ENCODE assay signal across 19 cellular contexts in genomic region chr7:6496842-6497636, GRCh38. TPM values are rescaled to one million over a fixed set of nuclear protein-coding genes. Genes with fewer than 3 reads are reported as not detected.
DNase-seq lines count a peak whose midpoint lies in the region; TF ChIP-seq lines count a peak whose summit lies in the region.
"Had no signal": no experiment of that assay in that cellular context is flagged by ENCODE, and none has a peak within 500 bp of the region (broad histone marks: within the 10 kb centered on the region; RNA-seq: fewer than 3 reads in every experiment).

No MANE protein-coding gene starts in this region.

- DNase-seq in COLO668 (lab: John Stamatoyannopoulos, UW; ENCODE audit: unreplicated experiment) (peak; percentile 63), NCI-H69 (lab: John Stamatoyannopoulos, UW) (peak; percentile 25), endothelial cell (ENCODE audit: low spot score) (no peak), neuronal stem cell (ENCODE audit: low spot score) (no peak), retina (no peak), dermis blood vessel endothelial cell (no peak), HuH-7 (ENCODE audit: low spot score) (no peak)
- DNase-seq: CD8-positive, alpha-beta T cell; DMS53; EL; HCEC 1CT; KBM-7; NCI-H1417 treated with DMSO at 0.1 percent for 48 hours; NCI-H187 treated with DMSO at 0.1 percent for 48 hours; NCI-H446; NCI-H526 treated with DMSO at 0.1 percent for 48 hours had no signal

- no peak overlapping the region for H2BK5ac ChIP-seq in neuronal stem cell (ENCODE audit: low read length)

- no peaks in the 10 kb centered on the region for H3K36me3 Mint-ChIP-seq in endothelial cell (ENCODE audit: low read depth, unreplicated experiment)
- H3K36me3 Mint-ChIP-seq: CD8-positive, alpha-beta T cell had no signal

- no peak overlapping the region for H3K27ac ChIP-seq in neuronal stem cell (replicated peaks; ENCODE audit: low read length)
- H3K27ac ChIP-seq: BLaER1 treated with 17β-estradiol and CSF1 and Interleukin-3, amounts not matched to agents 10 nM and 100 nM; SJSA1 had no signal

- no peaks in the 10 kb centered on the region for H3K4me1 Mint-ChIP-seq in endothelial cell (ENCODE audit: unreplicated experiment)

- no peak for TF ChIP-seq CTCF in endothelial cell (IDR thresholded peaks at IDR 0.05; ENCODE audit: unreplicated experiment)

- no peaks in the 10 kb centered on the region for H3K4me1 ChIP-seq in neuronal stem cell (ENCODE audit: control insufficient read depth in 2 of 2, insufficient read depth in 1 of 2, low read depth in 1 of 2, low read length in 2 of 2)
- H3K4me1 ChIP-seq: SJSA1 had no signal

- peak overlapping the region; percentile 56 for H2AK5ac ChIP-seq in neuronal stem cell (ENCODE audit: low read depth, low read length)

- no peak overlapping the region for H4K8ac ChIP-seq in neuronal stem cell (ENCODE audit: low read depth, low read length)

- H2BK15ac ChIP-seq in neuronal stem cell (ENCODE audit: low read length) = no peak overlapping the region

- peak overlapping the region; percentile 64 for H2AFZ ChIP-seq in neuronal stem cell (ENCODE audit: low read length)

- H3K4me3 Mint-ChIP-seq in endothelial cell (ENCODE audit: unreplicated experiment) = peak overlapping the region; percentile 69
- H3K4me3 Mint-ChIP-seq: CD8-positive, alpha-beta T cell had no signal

- WGBS in neuronal stem cell (ENCODE audit: extremely low coverage in 2 of 2, insufficient read length in 2 of 2, insufficient replicate concordance in 1 of 2), 2 donors = no CpG with 5 or more reads among the region's 19 CpGs

- H3K9me3 Mint-ChIP-seq in endothelial cell (ENCODE audit: unreplicated experiment) = no peaks in the 10 kb centered on the region
- H3K9me3 Mint-ChIP-seq: CD8-positive, alpha-beta T cell had no signal

- no peak overlapping the region for H2BK120ac ChIP-seq in neuronal stem cell (ENCODE audit: low read depth, low read length)

- no peaks in the 10 kb centered on the region for H3K79me1 ChIP-seq in neuronal stem cell (ENCODE audit: low read depth, low read length)

- H3K23ac ChIP-seq in neuronal stem cell (ENCODE audit: low read depth, low read length, poor library complexity) = no peak overlapping the region

- H3K14ac ChIP-seq in neuronal stem cell (ENCODE audit: low read length) = no peak overlapping the region

- no peak overlapping the region for H3K27ac Mint-ChIP-seq in endothelial cell (ENCODE audit: unreplicated experiment)
- H3K27ac Mint-ChIP-seq: CD8-positive, alpha-beta T cell had no signal

- H3K9ac ChIP-seq in neuronal stem cell (ENCODE audit: low read depth, low read length, poor library complexity) = no peak overlapping the region

- H3K4ac ChIP-seq in neuronal stem cell (ENCODE audit: low read length) = no peak overlapping the region

- no peak overlapping the region for H4K91ac ChIP-seq in neuronal stem cell (ENCODE audit: low read depth, low read length, poor library complexity)

- no peak overlapping the region for H3K4me2 ChIP-seq in neuronal stem cell (ENCODE audit: insufficient read depth, low read length, poor library complexity, severe bottlenecking)
- H3K4me2 ChIP-seq: BLaER1 treated with 17β-estradiol and CSF1 and Interleukin-3, amounts not matched to agents 10 nM and 100 nM had no signal

- no peaks in the 10 kb centered on the region for H3K9me3 ChIP-seq in neuronal stem cell (replicated peaks in 1 of 2; ENCODE audit: control insufficient read depth in 2 of 2, insufficient read depth in 1 of 2, low read depth in 1 of 2, low read length in 2 of 2)
- H3K9me3 ChIP-seq: BLaER1 treated with 17β-estradiol and CSF1 and Interleukin-3, amounts not matched to agents 10 nM and 100 nM; SJSA1 had no signal

- H3K4me3 ChIP-seq in neuronal stem cell (ENCODE audit: low read length in 2 of 2) = no peak overlapping the region
- H3K4me3 ChIP-seq: BLaER1 treated with 17β-estradiol and CSF1 and Interleukin-3, amounts not matched to agents 10 nM and 100 nM; GM12878; SJSA1 had no signal

- peak overlapping the region; percentile 54 for H3K18ac ChIP-seq in neuronal stem cell (ENCODE audit: low read length)

- H3K27me3 Mint-ChIP-seq in endothelial cell (ENCODE audit: unreplicated experiment) = peaks cover 6% of the 10 kb centered on the region

- H3K27me3 ChIP-seq in neuronal stem cell (ENCODE audit: control insufficient read depth in 3 of 3, insufficient read depth in 3 of 3, low read depth in 1 of 3, low read length in 3 of 3) = peaks cover 0 to 44% (median 0%) of the 10 kb centered on the region in 3 experiments
- H3K27me3 ChIP-seq: BLaER1 treated with 17β-estradiol and CSF1 and Interleukin-3, amounts not matched to agents 10 nM and 100 nM; SJSA1 had no signal

- no peaks in the 10 kb centered on the region for H3K36me3 ChIP-seq in neuronal stem cell (replicated peaks in 1 of 2; ENCODE audit: control insufficient read depth in 2 of 2, insufficient read depth in 2 of 2, low read length in 2 of 2)
- H3K36me3 ChIP-seq: SJSA1 had no signal

- H2BK12ac ChIP-seq in neuronal stem cell (ENCODE audit: low read length) = no peak overlapping the region

RNA-seq across cellular contexts. Expression of gene KDELR2, which starts 13.1 kb away (rescaled TPM):
- total RNA-seq in endothelial cell (ENCODE audit: unreplicated experiment) (105 TPM), dermis blood vessel endothelial cell (121 and 133 TPM in 2 replicates)
- polyA plus RNA-seq in neuronal stem cell (2013, experiment 1 of 2) = 70.7 TPM
- 74.1 TPM for polyA plus RNA-seq in neuronal stem cell (2013, experiment 2 of 2)

RNA-seq across cellular contexts. Expression of gene DAGLB, which starts 49.3 kb away (rescaled TPM):
- 27.2 TPM for total RNA-seq in endothelial cell (ENCODE audit: unreplicated experiment)
- 10.6 TPM for polyA plus RNA-seq in neuronal stem cell (2013, experiment 1 of 2)
- 9.4 TPM for polyA plus RNA-seq in neuronal stem cell (2013, experiment 2 of 2)
- 20.2 and 22.6 TPM in 2 replicates for total RNA-seq in dermis blood vessel endothelial cell

RNA-seq across cellular contexts. Expression of gene GRID2IP, which starts 54.2 kb away (rescaled TPM):
- total RNA-seq in endothelial cell (ENCODE audit: unreplicated experiment) = 0.08 TPM
- polyA plus RNA-seq in neuronal stem cell (2013, experiment 1 of 2) = 0.33 TPM
- polyA plus RNA-seq in neuronal stem cell (2013, experiment 2 of 2) = 0.30 TPM
- total RNA-seq in dermis blood vessel endothelial cell = 0.05 TPM in 1 of 2 replicates, not detected in the other
- total RNA-seq: GM12878, SJSA1 had no signal
- polyA plus RNA-seq: GM12878 had no signal

Comparison
In these comparisons a context has a peak if more than half of its experiments do, and no peak if none do; other contexts are left out.
1. DNase-seq: peak in COLO668 (single experiment) and NCI-H69 (single experiment); none in endothelial cell (single experiment), neuronal stem cell (single experiment), retina (single experiment), dermis blood vessel endothelial cell (single experiment) and HuH-7 (single experiment).